In genomic region chr3:46378426-46378942, GRCh38 we compare ENCODE assay signal across 1 cellular context.
TF ChIP-seq lines count a peak whose summit lies in the region.

No MANE protein-coding gene starts in this region.

TF ChIP-seq in K562, 482 proteins besides CTCF, POLR2A, EP300 and RAD21 (continued from another document):
- no peak for TF ChIP-seq BRD4 (IDR thresholded peaks at IDR 0.05)
- no peak for TF ChIP-seq ZNF740 (CRISPR knock-in tag; IDR thresholded peaks at IDR 0.05)
- no peak for TF ChIP-seq ZNF740 (tag; IDR thresholded peaks at IDR 0.05)
- no peak for TF ChIP-seq THAP7 (CRISPR knock-in tag; IDR thresholded peaks at IDR 0.05)
- TF ChIP-seq SRSF7 (optimal IDR thresholded peaks at IDR 0.05; ENCODE audit: low read depth, low read length) = no peak
- peak; percentile 39; the same call in 1 of the 2 replicates for TF ChIP-seq BHLHE40 (IDR thresholded peaks at IDR 0.05; ENCODE audit: low read length)
- TF ChIP-seq MYNN (IDR thresholded peaks at IDR 0.05) = no peak
- TF ChIP-seq MYNN (CRISPR knock-in tag; IDR thresholded peaks at IDR 0.05) = no peak
- TF ChIP-seq RUNX1 (IDR thresholded peaks at IDR 0.05; ENCODE audit: low read depth) = no peak
- TF ChIP-seq NCOA2 (IDR thresholded peaks at IDR 0.05; ENCODE audit: partially characterized antibody in 2 of 2) = no peak
- TF ChIP-seq NFATC3 (IDR thresholded peaks at IDR 0.05) = peak; percentile 39; the same call in 1 of the 2 replicates
- TF ChIP-seq C11orf30 (IDR thresholded peaks at IDR 0.05; ENCODE audit: low read depth) = peak; percentile 41; the same call in 1 of the 2 replicates
- TF ChIP-seq SMC3 (conservative IDR thresholded peaks at IDR 0.05; ENCODE audit: insufficient read depth, low read depth, low read length) = peak; percentile 85
- TF ChIP-seq ATF7 (IDR thresholded peaks at IDR 0.05) = no peak
- TF ChIP-seq PREB (CRISPR knock-in tag; IDR thresholded peaks at IDR 0.05) = no peak
- TF ChIP-seq ZNF766 (CRISPR knock-in tag; conservative IDR thresholded peaks at IDR 0.05) = no peak
- TF ChIP-seq ZNF311 (CRISPR knock-in tag; IDR thresholded peaks at IDR 0.05) = no peak
- peak; percentile 28; the same call in 1 of the 2 replicates for TF ChIP-seq CC2D1A (IDR thresholded peaks at IDR 0.05)
- no peak for TF ChIP-seq ZNF41 (CRISPR knock-in tag; conservative IDR thresholded peaks at IDR 0.05)
- TF ChIP-seq EHMT2 (IDR thresholded peaks at IDR 0.05) = 0 out of 2 replicates have a peak, but pooled peaks have one; percentile 56
- TF ChIP-seq STAG1 (CRISPR knock-in tag; IDR thresholded peaks at IDR 0.05; ENCODE audit: borderline replicate concordance) = peak; percentile 43; the same call in 1 of the 2 replicates
- TF ChIP-seq TAF1 (IDR thresholded peaks at IDR 0.05; ENCODE audit: control insufficient read depth, extremely low read depth, insufficient read depth, low read length, severe bottlenecking) = no peak
- TF ChIP-seq ZBTB11 (CRISPR knock-in tag; IDR thresholded peaks at IDR 0.05) = no peak
- TF ChIP-seq ZNF282 (CRISPR knock-in tag; IDR thresholded peaks at IDR 0.05) = no peak
- TF ChIP-seq NFXL1 (CRISPR knock-in tag; IDR thresholded peaks at IDR 0.05) = no peak
- no peak for TF ChIP-seq ZNF121 (CRISPR knock-in tag; conservative IDR thresholded peaks at IDR 0.05)
- no peak for TF ChIP-seq POLR2H (tag; IDR thresholded peaks at IDR 0.05; ENCODE audit: low read depth)
- no peak for TF ChIP-seq ZNF23 (CRISPR knock-in tag; IDR thresholded peaks at IDR 0.05)
- no peak for TF ChIP-seq ZNF184 (CRISPR knock-in tag; IDR thresholded peaks at IDR 0.05)
- TF ChIP-seq ARID2 (IDR thresholded peaks at IDR 0.05) = no peak
- TF ChIP-seq ZBTB40 (IDR thresholded peaks at IDR 0.05) = no peak
- no peak for TF ChIP-seq ZBTB40 (CRISPR knock-in tag; IDR thresholded peaks at IDR 0.05)
- TF ChIP-seq CHAMP1 (IDR thresholded peaks at IDR 0.05) = no peak
- no peak for TF ChIP-seq ADNP (tag; IDR thresholded peaks at IDR 0.05)
- TF ChIP-seq ATF4 (CRISPR knock-in tag; IDR thresholded peaks at IDR 0.05) = no peak
